In genomic region chr17:45284176-45285140, GRCh38 we compare ENCODE assay signal across 7 cellular contexts. TPM values are rescaled to one million over a fixed set of nuclear protein-coding genes. Genes with fewer than 3 reads are reported as not detected.
DNase-seq lines count a peak whose midpoint lies in the region; ATAC-seq and TF ChIP-seq lines count a peak whose summit lies in the region.

No MANE protein-coding gene starts in this region.

- H3K27ac ChIP-seq in HL-60 (replicated peaks) (no peak overlapping the region), foreskin keratinocyte (no peak overlapping the region)

- peaks cover 28% of the 10 kb centered on the region for H3K36me3 Mint-ChIP-seq in mesothelial cell of epicardium

- peaks cover 11% of the 10 kb centered on the region for H3K4me1 Mint-ChIP-seq in mesothelial cell of epicardium

- peak; percentile 3 for TF ChIP-seq CTCF in HL-60 (IDR thresholded peaks at IDR 0.05; ENCODE audit: insufficient read depth, low read length)
- peak; percentile 44 for TF ChIP-seq CTCF in foreskin keratinocyte (conservative IDR thresholded peaks at IDR 0.05)
- TF ChIP-seq CTCF in mesothelial cell of epicardium (IDR thresholded peaks at IDR 0.05; ENCODE audit: unreplicated experiment) = no peak

- H3K27ac Mint-ChIP-seq in mesothelial cell of epicardium = no peak overlapping the region

- H3K4me3 ChIP-seq in HL-60 (replicated peaks; ENCODE audit: insufficient read depth, low read length) = no peak overlapping the region

- no peaks in the 10 kb centered on the region for H3K4me1 ChIP-seq in foreskin keratinocyte

- H3K27me3 ChIP-seq in HL-60 (ENCODE audit: insufficient read depth, poor library complexity, severe bottlenecking) = no peaks in the 10 kb centered on the region
- no peaks in the 10 kb centered on the region for H3K27me3 ChIP-seq in foreskin keratinocyte

- DNase-seq in HL-60 (ENCODE audit: low read depth in 1 of 2, low spot score in 1 of 2) (peak in 1 of 2 experiments; percentile 47), foreskin keratinocyte (no peak), mesothelial cell of epicardium (ENCODE audit: low spot score in 2 of 2, unreplicated experiment in 2 of 2) (no peak), Kasumi-1 (lab: John Stamatoyannopoulos, UW) (no peak)
- peak; percentile 55 to 57 for DNase-seq in activated CD4-positive, alpha-beta T cell treated with anti-CD3 and anti-CD28 coated beads, Interleukin-2, amount 50 U/mL, for 48 hours
- DNase-seq in stimulated activated CD8-positive, alpha-beta memory T cell treated with anti-CD3 and anti-CD28 coated beads, Interleukin-12 subunit alpha, Interleukin-12 subunit beta, amount 100 ng/mL, for 1 hour (ENCODE audit: low read depth) = peak; percentile 15

- ATAC-seq in foreskin keratinocyte = peak; percentile 32
- ATAC-seq in GM18519 (IDR thresholded peaks at IDR 0.05; ENCODE audit: low FRiP score, unreplicated experiment) = no peak

- H3K9me3 Mint-ChIP-seq in mesothelial cell of epicardium = no peaks in the 10 kb centered on the region

- no peak overlapping the region for H3K4me3 Mint-ChIP-seq in mesothelial cell of epicardium

- no peaks in the 10 kb centered on the region for H3K27me3 Mint-ChIP-seq in mesothelial cell of epicardium (ENCODE audit: low read depth)

RNA-seq across cellular contexts. Expression of gene SPATA32, which starts 22.6 kb away (rescaled TPM):
- not detected in 2 replicates for total RNA-seq in foreskin keratinocyte
- polyA plus RNA-seq in foreskin keratinocyte = not detected in 2 replicates
- not detected in 3 replicates for total RNA-seq in mesothelial cell of epicardium

RNA-seq across cellular contexts. Expression of gene MAP3K14, which starts 32.4 kb away (rescaled TPM):
- 4.5 and 6.4 TPM in 2 replicates for total RNA-seq in foreskin keratinocyte
- polyA plus RNA-seq in foreskin keratinocyte = 4.8 and 7.1 TPM in 2 replicates
- 8.9 to 9.9 TPM (median 9.8 TPM) in 3 replicates for total RNA-seq in mesothelial cell of epicardium

Comparison
In these comparisons a context has a peak if more than half of its experiments do, and no peak if none do; other contexts are left out.
1. DNase-seq: peak in activated CD4-positive, alpha-beta T cell treated with anti-CD3 and anti-CD28 coated beads, Interleukin-2, amount 50 U/mL, for 48 hours (2 of 2) and stimulated activated CD8-positive, alpha-beta memory T cell treated with anti-CD3 and anti-CD28 coated beads, Interleukin-12 subunit alpha, Interleukin-12 subunit beta, amount 100 ng/mL, for 1 hour (single experiment); none in foreskin keratinocyte (0 of 2), mesothelial cell of epicardium (0 of 2) and Kasumi-1 (0 of 2).